ENCODE assay signal across 1 cellular context in genomic region chr2:86274265-86274917, GRCh38.
A peak's percentile ranks its signal among the peaks of the same experiment; 100 is the strongest.
TF ChIP-seq lines count a peak whose summit lies in the region.

No MANE protein-coding gene starts in this region.

TF ChIP-seq in GM12878, 131 proteins besides CTCF, POLR2A, EP300 and RAD21 (continued from another document and continues in another):
- TF ChIP-seq ZBTB40 (IDR thresholded peaks at IDR 0.05; ENCODE audit: borderline replicate concordance) (no peak), POLR2AphosphoS2 (IDR thresholded peaks at IDR 0.05; ENCODE audit: low read depth, low read length) (no peak), USF1 (IDR thresholded peaks at IDR 0.05; ENCODE audit: borderline replicate concordance, extremely low read length, insufficient read depth, low read depth, low read length) (no peak), FOXM1 (IDR thresholded peaks at IDR 0.05; ENCODE audit: low read depth, low read length) (peak; percentile 70; the same call in 1 of the 2 replicates), WRNIP1 (IDR thresholded peaks at IDR 0.05; ENCODE audit: borderline replicate concordance, low read depth, low read length) (no peak), NRF1 (conservative IDR thresholded peaks at IDR 0.05; ENCODE audit: low read depth, low read length) (no peak), MYB (IDR thresholded peaks at IDR 0.05; ENCODE audit: borderline replicate concordance, low read depth, low read length) (no peak), LARP7 (IDR thresholded peaks at IDR 0.05) (no peak), KAT2A (conservative IDR thresholded peaks at IDR 0.05; ENCODE audit: control insufficient read depth, low read depth, low read length) (no peak), E2F4 (IDR thresholded peaks at IDR 0.05; ENCODE audit: low read depth, low read length) (no peak), STAT1 (conservative IDR thresholded peaks at IDR 0.05) (no peak), IRF3 (IDR thresholded peaks at IDR 0.05) (no peak), TARDBP (IDR thresholded peaks at IDR 0.05; ENCODE audit: borderline replicate concordance) (no peak), PAX5 (IDR thresholded peaks at IDR 0.05; ENCODE audit: borderline replicate concordance, low read depth, low read length) (0 out of 2 replicates have a peak, but pooled peaks have one; percentile 68), PRDM15 (CRISPR knock-in tag; IDR thresholded peaks at IDR 0.05) (no peak), NFYA (IDR thresholded peaks at IDR 0.05; ENCODE audit: borderline replicate concordance, low read depth, low read length) (no peak), HDAC6 (IDR thresholded peaks at IDR 0.05; ENCODE audit: unreplicated experiment) (no peak), IRF4 (IDR thresholded peaks at IDR 0.05; ENCODE audit: low read depth, low read length) (peak; percentile 74), ZNF687 (IDR thresholded peaks at IDR 0.05) (peak; percentile 75), E4F1 (IDR thresholded peaks at IDR 0.05; ENCODE audit: borderline replicate concordance, partially characterized antibody) (no peak), E2F8 (IDR thresholded peaks at IDR 0.05; ENCODE audit: low read depth, partially characterized antibody) (no peak), RELA (IDR thresholded peaks at IDR 0.05; ENCODE audit: borderline replicate concordance, partially characterized antibody) (no peak), SRF (IDR thresholded peaks at IDR 0.05; ENCODE audit: low read depth in 2 of 2, low read length in 2 of 2) (peak; percentile 46 to 84; a peak in 3 of 4 replicates), CBX5 (IDR thresholded peaks at IDR 0.05; ENCODE audit: low read depth) (no peak), MEF2A (IDR thresholded peaks at IDR 0.05; ENCODE audit: insufficient read depth, low read depth, low read length) (no peak), TAF1 (IDR thresholded peaks at IDR 0.05; ENCODE audit: borderline replicate concordance, low read depth, low read length) (no peak), EZH2 (IDR thresholded peaks at IDR 0.05; ENCODE audit: borderline replicate concordance, control insufficient read depth, low read depth, low read length) (no peak), NR2C2 (IDR thresholded peaks at IDR 0.05; ENCODE audit: borderline replicate concordance, control insufficient read depth, insufficient read length, low read depth) (no peak), RELB (IDR thresholded peaks at IDR 0.05; ENCODE audit: low read depth) (peak; percentile 43), ATF3 (IDR thresholded peaks at IDR 0.05; ENCODE audit: borderline replicate concordance, extremely low read depth, low read depth, low read length) (peak; percentile 15; the same call in 1 of the 2 replicates), SREBF2 (IDR thresholded peaks at IDR 0.05; ENCODE audit: low read length) (no peak), NFIC (IDR thresholded peaks at IDR 0.05; ENCODE audit: low read depth, low read length) (peak; percentile 81)
